In genomic region chr2:137233091-137233490, GRCh38 we compare ENCODE assay signal across 34 cellular contexts.
"Had no signal": no experiment of that assay in that cellular context is flagged by ENCODE, and none has a peak within 500 bp of the region (broad histone marks: within the 10 kb centered on the region; RNA-seq: fewer than 3 reads in every experiment).

No MANE protein-coding gene starts in this region.

- H3K4me3 ChIP-seq: MG63 had no signal

- H3K9me3 ChIP-seq: MG63 had no signal

- DNase-seq: Karpas-422, Kasumi-1, MG63, MM.1S, MV-4-11, NCI-H1048, NCI-H1092, NCI-H1092 treated with DMSO at 0.1 percent for 48 hours, NCI-H1105, NCI-H1105 treated with DMSO at 0.1 percent for 48 hours, NCI-H1417, NCI-H1417 treated with DMSO at 0.1 percent for 48 hours, NCI-H1436, NCI-H1436 treated with DMSO at 0.1 percent for 48 hours, NCI-H146, NCI-H1694, NCI-H1694 treated with DMSO at 0.1 percent for 48 hours, NCI-H187, NCI-H187 treated with DMSO at 0.1 percent for 48 hours, NCI-H1930, NCI-H2029, NCI-H2029 treated with DMSO at 0.1 percent for 48 hours, NCI-H2081, NCI-H2081 treated with DMSO at 0.1 percent for 48 hours, NCI-H2107, NCI-H2171, NCI-H2171 treated with DMSO at 0.1 percent for 48 hours, NCI-H2227 treated with DMSO at 0.1 percent for 48 hours, NCI-H226, NCI-H345, NCI-H446, NCI-H446 treated with DMSO at 0.1 percent for 48 hours, NCI-H510A had no signal

- H3K36me3 ChIP-seq: MG63 had no signal

- H3K27me3 ChIP-seq: MG63 had no signal

- H3K4me2 ChIP-seq: KMS-11 had no signal

- H3K9ac ChIP-seq: KMS-11 had no signal

- H3K27ac ChIP-seq: KMS-11 had no signal
